Comparison of ENCODE assay signal across 8 cellular contexts in the genomic region with DNA sequence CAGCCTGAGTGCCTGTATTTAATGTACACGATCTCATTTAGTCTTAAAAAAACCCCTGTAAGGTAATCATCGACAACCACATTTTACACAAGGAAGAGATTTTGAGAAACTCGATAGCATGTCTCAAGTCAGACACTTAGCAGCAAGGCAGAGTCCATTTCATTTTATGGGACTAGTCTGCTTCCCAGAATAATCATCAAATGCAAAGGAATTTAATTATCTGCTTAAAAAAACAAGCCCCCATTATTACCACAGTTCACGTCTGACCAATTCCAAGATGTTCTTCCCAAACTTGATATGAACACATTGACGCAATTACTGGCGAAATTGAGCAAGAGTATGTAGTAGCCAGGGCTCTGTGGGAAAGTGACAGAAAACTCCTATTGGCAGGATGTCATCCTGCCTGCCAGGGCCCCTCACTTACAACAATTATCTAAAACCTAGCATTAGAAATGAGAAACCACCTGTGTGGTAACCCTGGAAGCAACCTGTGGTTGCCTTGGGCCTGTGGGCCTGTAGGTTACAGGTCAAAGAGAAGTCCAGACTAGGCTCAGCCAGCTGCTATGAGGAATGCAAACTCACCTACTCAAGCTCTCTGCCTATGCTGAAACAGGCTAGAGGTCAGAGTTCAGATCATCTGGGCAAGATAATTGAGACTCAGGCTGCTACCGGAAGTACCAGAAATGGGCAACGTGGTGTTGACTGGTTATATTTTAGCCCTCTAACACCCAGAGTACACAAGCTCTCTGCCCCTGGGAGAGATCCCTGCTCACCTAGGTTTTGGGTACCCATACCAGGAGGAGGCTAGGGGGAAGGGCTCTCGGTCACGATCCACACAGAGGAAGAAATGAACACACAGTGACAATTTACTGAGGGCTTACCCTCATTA. TPM values are rescaled to one million over a fixed set of nuclear protein-coding genes. Genes with fewer than 3 reads are reported as not detected.
DNase-seq lines count a peak whose midpoint lies in the region; ATAC-seq, FAIRE-seq and TF ChIP-seq lines count a peak whose summit lies in the region.

No MANE protein-coding gene starts in this region.

- H3K27ac Mint-ChIP-seq in natural killer cell: peak overlapping the region; percentile 99

- no peaks in the 10 kb centered on the region for H3K9me3 ChIP-seq in endothelial cell of umbilical vein (replicated peaks; ENCODE audit: control insufficient read depth, insufficient read depth, low read length)

- peaks cover 43% of the 10 kb centered on the region for H3K4me1 ChIP-seq in endothelial cell of umbilical vein (ENCODE audit: control insufficient read depth, extremely low read depth, insufficient read depth, low read length)

- intact Hi-C loops in endothelial cell of umbilical vein (cut with micrococcal nuclease): loop anchor here (5.0 kb wide), 1 partner anchor 138 kb away; the partner anchor contains the start of gene DNAJA1
- intact Hi-C loops in natural killer cell (cut with micrococcal nuclease): loop anchor here (5.0 to 10.0 kb wide), 2 partner anchors 51 to 138 kb away; partner anchors contain the start of gene DNAJA1

- TF ChIP-seq CTCF in AG09319 (IDR thresholded peaks at IDR 0.05; ENCODE audit: low read depth, low read length) (no peak), endothelial cell of umbilical vein (IDR thresholded peaks at IDR 0.05; ENCODE audit: extremely low read depth in 1 of 2, insufficient read depth in 1 of 2, low read depth in 1 of 2, low read length in 2 of 2) (no peak), natural killer cell (IDR thresholded peaks at IDR 0.05) (no peak)

- H3K27ac ChIP-seq in endothelial cell of umbilical vein (ENCODE audit: insufficient read depth, low read depth, low read length): peak overlapping the region; percentile 78

- H3K36me3 ChIP-seq in endothelial cell of umbilical vein (ENCODE audit: control insufficient read depth in 2 of 2, extremely low read depth in 1 of 2, insufficient read depth in 2 of 2, low read length in 2 of 2): no peaks in the 10 kb centered on the region

- no peaks in the 10 kb centered on the region for H3K36me3 Mint-ChIP-seq in natural killer cell

- no peaks in the 10 kb centered on the region for H3K27me3 Mint-ChIP-seq in natural killer cell (ENCODE audit: low read depth in 2 of 2)

- H3K4me3 ChIP-seq in endothelial cell of umbilical vein (replicated peaks in 1 of 3; ENCODE audit: insufficient read depth in 1 of 3, low read depth in 1 of 3, low read length in 3 of 3): peak overlapping the region; percentile 75 to 82 (median 76)

- POLR2A ChIA-PET in endothelial cell of umbilical vein (lab: Charles Lee): no interaction called here

- CTCF ChIA-PET in endothelial cell of umbilical vein (lab: Charles Lee): interaction anchor here (0.7 to 1.0 kb wide), 3 partner anchors 14 to 35 kb away, joined by 3 to 4 read pairs (median 3); no protein-coding TSS in a partner anchor

- dilution Hi-C loops in endothelial cell of umbilical vein (cut with MboI; ENCODE audit: extremely low pct_ligation_motif_present, low sequenced_read_pairs): no loop called here

- peaks cover 56% of the 10 kb centered on the region for H3K79me2 ChIP-seq in endothelial cell of umbilical vein (ENCODE audit: control insufficient read depth, insufficient read depth, low read length)

- ATAC-seq in HG03571 (IDR thresholded peaks at IDR 0.05; ENCODE audit: unreplicated experiment) (peak; percentile 21), natural killer cell (peak in 1 of 3 donors; percentile 7), HG02870 (IDR thresholded peaks at IDR 0.05; ENCODE audit: unreplicated experiment) (no peak)

- H3K9ac ChIP-seq in endothelial cell of umbilical vein (replicated peaks; ENCODE audit: extremely low read depth, insufficient read depth, low read length): peak overlapping the region; percentile 88

- peak; percentile 93 for FAIRE-seq in GM18507 (lab: Jason Lieb, UNC)
- peak; percentile 78 for FAIRE-seq in endothelial cell of umbilical vein (lab: Jason Lieb, UNC)

- H3K27me3 ChIP-seq in endothelial cell of umbilical vein (ENCODE audit: control insufficient read depth in 2 of 2, insufficient read depth in 2 of 2, low read length in 2 of 2): no peaks in the 10 kb centered on the region

- H3K9me3 Mint-ChIP-seq in natural killer cell: no peaks in the 10 kb centered on the region

- peak overlapping the region; percentile 21 for H2AFZ ChIP-seq in endothelial cell of umbilical vein (ENCODE audit: low read depth, low read length)

- peak overlapping the region; percentile 94 for H3K4me3 Mint-ChIP-seq in natural killer cell

- DNase-seq in AG09319 (ENCODE audit: extremely low read depth, low read depth): peak; percentile 83
- no peak for DNase-seq in GM18507 (ENCODE audit: extremely low spot score, insufficient read length, low read depth)
- peak; percentile 12 for DNase-seq in T-helper 9 cell
- peak; percentile 39 for DNase-seq in endothelial cell of umbilical vein (ENCODE audit: low read depth, low spot score)
- no peak for DNase-seq in natural killer cell
- no peak for DNase-seq in nucleus accumbens (lab: John Stamatoyannopoulos, UW)

- H4K20me1 ChIP-seq in endothelial cell of umbilical vein (replicated peaks; ENCODE audit: control insufficient read depth, extremely low read depth, insufficient read depth, low read length): no peaks in the 10 kb centered on the region

- H3K4me1 Mint-ChIP-seq in natural killer cell: peaks cover 80% of the 10 kb centered on the region in 2 donors

- BruUV-seq in endothelial cell of umbilical vein (replicated peaks; lab: Mats Ljungman, UMichigan): TSS peak; percentile 12

- peak overlapping the region; percentile 70 for H3K4me2 ChIP-seq in endothelial cell of umbilical vein (ENCODE audit: insufficient read depth, low read length)

- H3K9me1 ChIP-seq in endothelial cell of umbilical vein (replicated peaks; ENCODE audit: control insufficient read depth, extremely low read depth, insufficient read depth, low read length): no peaks in the 10 kb centered on the region

- TF ChIP-seq POLR2A in endothelial cell of umbilical vein (IDR thresholded peaks at IDR 0.05; ENCODE audit: low read depth, low read length): no peak

TF ChIP-seq in endothelial cell of umbilical vein, 7 proteins besides CTCF, POLR2A, EP300 and RAD21:
- TF ChIP-seq EZH2 (IDR thresholded peaks at IDR 0.05; ENCODE audit: borderline replicate concordance, low read depth, low read length, severe bottlenecking) (no peak), JUN (IDR thresholded peaks at IDR 0.05; ENCODE audit: borderline replicate concordance, insufficient read depth, insufficient read length, low read depth) (no peak), MYC (IDR thresholded peaks at IDR 0.05; ENCODE audit: low read depth, low read length) (no peak), FOS (IDR thresholded peaks at IDR 0.05; ENCODE audit: borderline replicate concordance, insufficient read depth, low read length) (no peak), POLR2AphosphoS5 (IDR thresholded peaks at IDR 0.05; ENCODE audit: insufficient read depth, low read depth, low read length) (no peak), GATA2 (IDR thresholded peaks at IDR 0.05; ENCODE audit: insufficient read depth, insufficient read length, low read depth, low read length) (peak; percentile 47)
- TF ChIP-seq, protein P1, sequence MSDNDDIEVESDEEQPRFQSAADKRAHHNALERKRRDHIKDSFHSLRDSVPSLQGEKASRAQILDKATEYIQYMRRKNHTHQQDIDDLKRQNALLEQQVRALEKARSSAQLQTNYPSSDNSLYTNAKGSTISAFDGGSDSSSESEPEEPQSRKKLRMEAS (IDR thresholded peaks at IDR 0.05; ENCODE audit: insufficient read depth, insufficient read length): no peak
TF ChIP-seq in endothelial cell of umbilical vein: peak in this region for 1.

RNA-seq across cellular contexts. Expression of gene B4GALT1, which starts 1.6 kb away (rescaled TPM):
- total RNA-seq in endothelial cell of umbilical vein: 65.6 and 66.5 TPM in 2 replicates
- 61.3 and 61.4 TPM in 2 replicates for polyA plus RNA-seq in endothelial cell of umbilical vein
- 38.4 and 38.5 TPM in 2 replicates for polyA plus RNA-seq in endothelial cell of umbilical vein (2011; cell fraction: cytosol; rRNA removed)
- 20.8 and 22.6 TPM in 2 replicates for polyA plus RNA-seq in endothelial cell of umbilical vein (2011; cell fraction: nucleus; rRNA removed)
- polyA plus RNA-seq in endothelial cell of umbilical vein (2012): 59.6 and 71.4 TPM in 2 replicates
- 80.7 and 81.6 TPM in 2 replicates for polyA minus RNA-seq in endothelial cell of umbilical vein
- 182 TPM for polyA minus RNA-seq in endothelial cell of umbilical vein (2011; cell fraction: cytosol; rRNA and poly(A)+ RNA removed)
- polyA minus RNA-seq in endothelial cell of umbilical vein (2011; cell fraction: nucleus; rRNA and poly(A)+ RNA removed): 19.3 and 19.9 TPM in 2 replicates
- total RNA-seq in natural killer cell: 100 to 1,000 TPM; 122 to 143 (median 128) TPM

Comparison
In these comparisons a context has a peak if more than half of its experiments do, and no peak if none do; other contexts are left out.
1. DNase-seq: peak in AG09319 (single experiment), T-helper 9 cell (single experiment) and endothelial cell of umbilical vein (single experiment); none in GM18507 (single experiment), natural killer cell (single experiment) and nucleus accumbens (0 of 56).